15 cellular contexts compared by ENCODE assay signal in the genomic region with DNA sequence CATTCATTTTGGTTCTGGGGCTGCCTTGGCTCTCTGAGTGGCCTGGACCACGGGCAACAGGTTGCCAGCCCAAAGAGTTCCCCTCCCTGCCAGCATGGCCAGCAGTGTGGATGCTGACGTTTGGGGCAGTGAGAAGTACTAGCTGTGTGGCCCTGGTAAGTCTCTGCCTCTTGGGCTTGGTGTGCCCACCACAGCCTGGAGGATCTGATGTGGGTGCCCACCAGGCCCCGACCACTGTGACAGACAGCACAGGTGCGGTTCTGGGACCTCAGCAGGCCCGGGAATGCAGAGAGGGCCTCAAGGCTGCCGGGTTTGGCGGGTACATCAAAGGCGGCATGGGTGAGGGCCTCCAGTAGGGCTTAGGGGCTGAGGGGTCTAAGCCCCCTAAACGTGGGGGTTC. TPM values are rescaled to one million over a fixed set of nuclear protein-coding genes. Genes with fewer than 3 reads are reported as not detected.
DNase-seq lines count a peak whose midpoint lies in the region; ATAC-seq and TF ChIP-seq lines count a peak whose summit lies in the region.
"Had no signal": no experiment of that assay in that cellular context is flagged by ENCODE, and none has a peak within 500 bp of the region (broad histone marks: within the 10 kb centered on the region; RNA-seq: fewer than 3 reads in every experiment).

No MANE protein-coding gene starts in this region.

- H3K9me3 ChIP-seq in HEK293 (ENCODE audit: control insufficient read depth, insufficient read depth, low read depth, low read length) (no peaks in the 10 kb centered on the region), SU-DHL-6 (ENCODE audit: insufficient read depth, low read length) (no peaks in the 10 kb centered on the region), neuronal stem cell (replicated peaks in 1 of 2; ENCODE audit: control insufficient read depth in 2 of 2, insufficient read depth in 1 of 2, low read depth in 1 of 2, low read length in 2 of 2) (no peaks in the 10 kb centered on the region)
- H3K9me3 ChIP-seq: BE2C had no signal

- H4K8ac ChIP-seq in neuronal stem cell (ENCODE audit: low read depth, low read length) = no peak overlapping the region

- H3K4me1 Mint-ChIP-seq in activated T-cell treated with anti-CD3 and anti-CD28 coated beads, Interleukin-2, amount 50 U/mL, for 4 hours (ENCODE audit: low read depth) = no peaks in the 10 kb centered on the region

- no peak overlapping the region for H3K4me3 Mint-ChIP-seq in activated T-cell treated with anti-CD3 and anti-CD28 coated beads, Interleukin-2, amount 50 U/mL, for 4 hours
- H3K4me3 Mint-ChIP-seq: CD8-positive, alpha-beta T cell had no signal

- H3K23ac ChIP-seq in neuronal stem cell (ENCODE audit: low read depth, low read length, poor library complexity) = no peak overlapping the region

- DNase-seq in neuronal stem cell (ENCODE audit: low spot score) (no peak), medulla oblongata (ENCODE audit: extremely low spot score) (no peak), MV-4-11 (lab: John Stamatoyannopoulos, UW) (no peak), NK-92 (lab: John Stamatoyannopoulos, UW; ENCODE audit: unreplicated experiment) (no peak)
- DNase-seq in activated T-cell treated with anti-CD3 and anti-CD28 coated beads, Interleukin-2, amount 50 U/mL, for 4 hours = no peak
- DNase-seq: BE2C; CD8-positive, alpha-beta T cell; COR-L47; GF-D8; GM23248 had no signal

- peak overlapping the region; percentile 92 for H2AK5ac ChIP-seq in neuronal stem cell (ENCODE audit: low read depth, low read length)

- H3K27ac ChIP-seq in HEK293 (ENCODE audit: extremely low read depth, low read depth, low read length) (no peak overlapping the region), SU-DHL-6 (ENCODE audit: low read depth, low read length) (no peak overlapping the region), neuronal stem cell (replicated peaks; ENCODE audit: low read length) (no peak overlapping the region)
- H3K27ac ChIP-seq: C4-2B, GM23248, HL-60 had no signal

- H3K4me3 ChIP-seq in HEK293 (ENCODE audit: low read depth, low read length) (no peak overlapping the region), SU-DHL-6 (ENCODE audit: insufficient read depth, low read length, poor library complexity, severe bottlenecking) (no peak overlapping the region), neuronal stem cell (ENCODE audit: low read length in 2 of 2) (no peak overlapping the region)
- H3K4me3 ChIP-seq: GM23248 had no signal

- H2AFZ ChIP-seq in SU-DHL-6 (ENCODE audit: low read depth, low read length, severe bottlenecking) (peak overlapping the region; percentile 2), neuronal stem cell (ENCODE audit: low read length) (no peak overlapping the region)
- H2AFZ ChIP-seq: GM23248 had no signal

- no peak overlapping the region for H2BK5ac ChIP-seq in neuronal stem cell (ENCODE audit: low read length)

- peak overlapping the region; percentile 43 for H3K14ac ChIP-seq in neuronal stem cell (ENCODE audit: low read length)

- no peak for ATAC-seq in activated T-cell treated with anti-CD3 and anti-CD28 coated beads, Interleukin-2, amount 50 U/mL, for 4 hours
- ATAC-seq: CD8-positive, alpha-beta T cell; HCT116 had no signal

- CTCF ChIA-PET in HEK293 (lab: Yijun Ruan, JAX) = no interaction called here

- H3K9ac ChIP-seq in SU-DHL-6 (ENCODE audit: low read length) (peak overlapping the region; percentile 1; the same call in 1 of the 2 replicates), neuronal stem cell (ENCODE audit: low read depth, low read length, poor library complexity) (no peak overlapping the region)
- H3K9ac ChIP-seq: GM23248 had no signal

- no peaks in the 10 kb centered on the region for H3K79me2 ChIP-seq in SU-DHL-6 (ENCODE audit: insufficient read depth, low read length)

- WGBS in neuronal stem cell (ENCODE audit: extremely low coverage in 2 of 2, insufficient read length in 2 of 2, insufficient replicate concordance in 1 of 2), 2 donors = no CpG with 5 or more reads among the region's 9 CpGs

- no peak overlapping the region for H4K91ac ChIP-seq in neuronal stem cell (ENCODE audit: low read depth, low read length, poor library complexity)

- H3K9me3 Mint-ChIP-seq in activated T-cell treated with anti-CD3 and anti-CD28 coated beads, Interleukin-2, amount 50 U/mL, for 4 hours = no peaks in the 10 kb centered on the region
- H3K9me3 Mint-ChIP-seq: CD8-positive, alpha-beta T cell had no signal

- H2BK12ac ChIP-seq in neuronal stem cell (ENCODE audit: low read length) = peak overlapping the region; percentile 50

- POLR2A ChIA-PET in HEK293 (lab: Yijun Ruan, JAX) = no interaction called here

- H3K27me3 ChIP-seq in SU-DHL-6 (ENCODE audit: low read length) (no peaks in the 10 kb centered on the region), neuronal stem cell (ENCODE audit: control insufficient read depth in 3 of 3, insufficient read depth in 3 of 3, low read depth in 1 of 3, low read length in 3 of 3) (peaks cover 0 to 87% (median 39%) of the 10 kb centered on the region in 3 experiments)
- H3K27me3 ChIP-seq: BE2C had no signal

- peaks cover 8% of the 10 kb centered on the region for H3K27me3 Mint-ChIP-seq in activated T-cell treated with anti-CD3 and anti-CD28 coated beads, Interleukin-2, amount 50 U/mL, for 4 hours (ENCODE audit: low read depth)

- H4K20me1 ChIP-seq in SU-DHL-6 (ENCODE audit: low read depth, low read length) = no peaks in the 10 kb centered on the region

- H3K4me1 ChIP-seq in HEK293 (ENCODE audit: control insufficient read depth, insufficient read depth, low read length) (no peaks in the 10 kb centered on the region), neuronal stem cell (ENCODE audit: control insufficient read depth in 2 of 2, insufficient read depth in 1 of 2, low read depth in 1 of 2, low read length in 2 of 2) (peaks cover 0 to 21% of the 10 kb centered on the region in 2 donors)
- H3K4me1 ChIP-seq: BE2C had no signal

- H3K4me2 ChIP-seq in SU-DHL-6 (ENCODE audit: low read depth, low read length, poor library complexity, severe bottlenecking) (no peak overlapping the region), neuronal stem cell (ENCODE audit: insufficient read depth, low read length, poor library complexity, severe bottlenecking) (no peak overlapping the region)

- H3K36me3 Mint-ChIP-seq in activated T-cell treated with anti-CD3 and anti-CD28 coated beads, Interleukin-2, amount 50 U/mL, for 4 hours (ENCODE audit: insufficient read depth) = no peaks in the 10 kb centered on the region
- H3K36me3 Mint-ChIP-seq: CD8-positive, alpha-beta T cell had no signal

- H2BK120ac ChIP-seq in neuronal stem cell (ENCODE audit: low read depth, low read length) = no peak overlapping the region

- H2BK15ac ChIP-seq in neuronal stem cell (ENCODE audit: low read length) = peak overlapping the region; percentile 56

- H3K9me2 ChIP-seq in SU-DHL-6 (replicated peaks; ENCODE audit: insufficient read depth, low read length) = no peaks in the 10 kb centered on the region

- H3K18ac ChIP-seq in neuronal stem cell (ENCODE audit: low read length) = peak overlapping the region; percentile 90

- H3K36me3 ChIP-seq in HEK293 (ENCODE audit: control insufficient read depth in 2 of 2, insufficient read depth in 1 of 2, low read length in 2 of 2) (no peaks in the 10 kb centered on the region), SU-DHL-6 (ENCODE audit: low read length) (no peaks in the 10 kb centered on the region), neuronal stem cell (replicated peaks in 1 of 2; ENCODE audit: control insufficient read depth in 2 of 2, insufficient read depth in 2 of 2, low read length in 2 of 2) (no peaks in the 10 kb centered on the region)
- H3K36me3 ChIP-seq: BE2C had no signal

- no peaks in the 10 kb centered on the region for H3K79me1 ChIP-seq in neuronal stem cell (ENCODE audit: low read depth, low read length)

- no peaks in the 10 kb centered on the region for H3F3A ChIP-seq in SU-DHL-6 (ENCODE audit: insufficient read depth)

- H3K4ac ChIP-seq in neuronal stem cell (ENCODE audit: low read length) = no peak overlapping the region

- TF ChIP-seq CTCF in HEK293 (tag by site-specific recombination; IDR thresholded peaks at IDR 0.05) = no peak
- no peak for TF ChIP-seq CTCF in SU-DHL-6 (IDR thresholded peaks at IDR 0.05; ENCODE audit: insufficient read depth, low read length, poor library complexity, severe bottlenecking)

TF ChIP-seq in HEK293, 187 proteins besides CTCF, POLR2A, EP300 and RAD21:
- TF ChIP-seq ZNF624 (tag by site-specific recombination; IDR thresholded peaks at IDR 0.05) = no peak
- TF ChIP-seq ZEB2 (tag by site-specific recombination; IDR thresholded peaks at IDR 0.05) = no peak
- TF ChIP-seq SCRT1 (tag by site-specific recombination; IDR thresholded peaks at IDR 0.05; ENCODE audit: borderline replicate concordance) = peak; percentile 63; the same call in 1 of the 2 replicates
- TF ChIP-seq SCRT2 (tag by site-specific recombination; IDR thresholded peaks at IDR 0.05) = peak; percentile 94
- TF ChIP-seq YY2 (tag by site-specific recombination; IDR thresholded peaks at IDR 0.05) = no peak

RNA-seq across cellular contexts. Expression of gene PITX1, which starts 33.6 kb away (rescaled TPM):
- polyA plus RNA-seq in neuronal stem cell (2013, experiment 1 of 2) = 0.17 TPM
- polyA plus RNA-seq in neuronal stem cell (2013, experiment 2 of 2) = 0.14 TPM
- total RNA-seq in activated T-cell treated with anti-CD3 and anti-CD28 coated beads, Interleukin-2, amount 50 U/mL, for 4 hours = under 1 TPM in 2 of 3 donors, not detected in 1; 0.37 to 0.43 TPM
- total RNA-seq: CD8-positive, alpha-beta T cell; GM23248 had no signal
- polyA plus RNA-seq: GM23248 had no signal
